ENCODE assay signal across 2 cellular contexts in the genomic region with DNA sequence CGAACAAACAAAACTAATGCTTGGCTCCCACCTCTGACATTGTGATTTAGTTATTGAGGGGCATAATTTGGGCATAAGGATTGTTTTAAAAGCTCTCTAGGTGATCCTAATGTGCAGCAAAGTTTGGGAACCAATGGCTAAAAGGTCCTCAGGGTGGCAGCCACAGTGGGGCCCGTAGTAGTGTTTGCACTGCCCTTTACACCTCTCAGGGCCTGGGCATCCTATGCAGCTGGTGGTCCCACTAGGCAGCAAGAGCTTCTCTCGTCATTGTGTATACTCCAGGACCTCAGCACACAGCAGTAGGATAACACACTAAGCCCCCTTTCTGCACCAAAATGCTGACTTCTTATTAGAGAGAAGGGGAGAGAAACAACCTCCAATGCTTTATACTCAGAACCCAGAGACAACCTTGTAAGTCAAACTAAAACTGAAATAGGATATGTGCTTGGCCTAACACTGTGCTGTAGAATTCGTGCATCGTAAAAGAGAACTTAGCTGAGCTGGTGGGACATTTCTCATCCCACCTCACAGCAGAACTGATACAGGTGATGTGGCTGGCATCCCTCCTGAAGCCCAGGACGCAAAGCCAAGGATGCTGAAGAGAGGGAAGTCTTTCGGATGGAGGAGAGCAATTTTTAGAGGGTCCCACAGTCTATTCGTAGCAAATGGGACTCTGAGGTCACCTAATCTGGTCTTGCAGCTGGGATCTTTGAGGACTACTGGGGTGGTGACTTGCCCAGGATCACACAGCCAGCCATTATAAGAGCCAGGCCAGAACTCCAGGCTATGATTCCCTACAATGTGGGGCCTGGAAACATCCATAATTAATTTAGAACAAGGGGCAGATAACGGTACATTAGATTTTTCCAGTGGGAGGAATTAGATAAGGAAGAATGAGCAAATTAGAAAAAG.
TF ChIP-seq lines count a peak whose summit lies in the region.

No MANE protein-coding gene starts in this region.

TF ChIP-seq in HCT116, 20 proteins besides CTCF, POLR2A, EP300 and RAD21 (continued from another document):
- TF ChIP-seq ELF1 (IDR thresholded peaks at IDR 0.05; ENCODE audit: borderline replicate concordance, low read depth) (no peak), CEBPB (IDR thresholded peaks at IDR 0.05; ENCODE audit: low read depth) (no peak), ZNF274 (IDR thresholded peaks at IDR 0.05; ENCODE audit: low read depth, low read length) (no peak)
TF ChIP-seq in HCT116: peak in this region for 0.

TF ChIP-seq in HEK293T, 16 proteins besides CTCF, POLR2A, EP300 and RAD21 (continued from another document):
- TF ChIP-seq, protein P1, sequence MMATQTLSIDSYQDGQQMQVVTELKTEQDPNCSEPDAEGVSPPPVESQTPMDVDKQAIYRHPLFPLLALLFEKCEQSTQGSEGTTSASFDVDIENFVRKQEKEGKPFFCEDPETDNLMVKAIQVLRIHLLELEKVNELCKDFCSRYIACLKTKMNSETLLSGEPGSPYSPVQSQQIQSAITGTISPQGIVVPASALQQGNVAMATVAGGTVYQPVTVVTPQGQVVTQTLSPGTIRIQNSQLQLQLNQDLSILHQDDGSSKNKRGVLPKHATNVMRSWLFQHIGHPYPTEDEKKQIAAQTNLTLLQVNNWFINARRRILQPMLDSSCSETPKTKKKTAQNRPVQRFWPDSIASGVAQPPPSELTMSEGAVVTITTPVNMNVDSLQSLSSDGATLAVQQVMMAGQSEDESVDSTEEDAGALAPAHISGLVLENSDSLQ (IDR thresholded peaks at IDR 0.05), result no peak
- TF ChIP-seq FOXM1 (IDR thresholded peaks at IDR 0.05; ENCODE audit: borderline replicate concordance), result no peak
- TF ChIP-seq ELF4 (IDR thresholded peaks at IDR 0.05), result no peak
